ENCODE assay signal across 18 cellular contexts in the genomic region with DNA sequence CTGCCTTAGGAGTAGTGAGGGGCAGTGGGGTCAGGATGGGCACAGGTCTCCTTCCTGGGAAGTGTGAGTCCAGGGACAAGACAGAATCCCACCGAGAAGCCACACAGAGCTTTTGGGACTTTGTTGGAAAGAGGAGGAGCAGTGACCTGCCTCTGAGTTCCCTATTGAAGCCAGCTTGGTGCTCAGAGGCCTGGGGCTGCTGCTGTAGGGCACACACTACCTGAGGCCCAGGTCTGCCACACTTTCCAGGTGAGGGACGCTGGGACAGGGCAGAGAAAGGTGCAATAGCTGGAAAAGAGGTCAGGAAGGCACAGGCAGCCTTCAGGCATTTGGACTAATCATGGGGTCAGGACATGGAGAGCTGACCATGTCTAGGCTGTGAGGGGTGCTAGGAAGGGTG.
DNase-seq lines count a peak whose midpoint lies in the region; ATAC-seq and TF ChIP-seq lines count a peak whose summit lies in the region.
"Had no signal": no experiment of that assay in that cellular context is flagged by ENCODE, and none has a peak within 500 bp of the region (broad histone marks: within the 10 kb centered on the region; RNA-seq: fewer than 3 reads in every experiment).

No MANE protein-coding gene starts in this region.

- H3K4me1 ChIP-seq in IMR-90 (ENCODE audit: control insufficient read depth, insufficient read depth, low read length) (no peaks in the 10 kb centered on the region), right atrium auricular region (peaks cover 0 to 67% of the 10 kb centered on the region in 2 donors), tibial artery (no peaks in the 10 kb centered on the region)
- H3K4me1 ChIP-seq: A549 had no signal

- no peak overlapping the region for H2BK120ac ChIP-seq in IMR-90 (ENCODE audit: low read depth, low read length)

- no peak overlapping the region for H2BK15ac ChIP-seq in IMR-90 (ENCODE audit: low read depth, low read length)

- H3K4ac ChIP-seq in IMR-90 (ENCODE audit: low read depth, low read length): no peak overlapping the region

- no peak overlapping the region for H3K4me3 Mint-ChIP-seq in natural killer cell
- H3K4me3 Mint-ChIP-seq: CD4-positive, CD25-positive, alpha-beta regulatory T cell had no signal

- H3K27ac ChIP-seq in IMR-90 (ENCODE audit: insufficient read depth, low read length) (no peak overlapping the region), right atrium auricular region (peak overlapping the region; percentile 78 to 97), tibial artery (no peak overlapping the region)
- H3K27ac ChIP-seq: A549 had no signal

- no peak overlapping the region for H3K4me2 ChIP-seq in IMR-90 (ENCODE audit: low read depth, low read length)
- H3K4me2 ChIP-seq: A549 had no signal

- H3K14ac ChIP-seq in IMR-90 (replicated peaks; ENCODE audit: low read depth, low read length): no peak overlapping the region

- H2BK5ac ChIP-seq in IMR-90 (ENCODE audit: low read depth, low read length, poor library complexity, severe bottlenecking): no peak overlapping the region

- DNase-seq in activated effector memory CD4-positive, alpha-beta T cell treated with anti-CD3 and anti-CD28 coated beads, Interleukin-2, amount 50 U/mL, for 16 hours: peak; percentile 22
- DNase-seq in activated effector memory CD4-positive, alpha-beta T cell treated with Interleukin-2 at 50 U/mL for 16 hours: no peak
- DNase-seq in IMR-90: no peak
- peak; percentile 52 for DNase-seq in right atrium auricular region (ENCODE audit: low spot score)
- peak; percentile 8 to 49 for DNase-seq in tibial artery
- no peak for DNase-seq in HuH-7.5 (ENCODE audit: low spot score)
- no peak for DNase-seq in natural killer cell
- DNase-seq: CD4-positive, CD25-positive, alpha-beta regulatory T cell; DMS79; H7; NCI-H1436; NCI-H2227 treated with DMSO at 0.1 percent for 48 hours; NCI-H526 treated with DMSO at 0.1 percent for 48 hours; NK-92 treated with Interleukin-12 subunit alpha and Interleukin-12 subunit beta, amount 100 ng/mL, for 24 hours; OCI-M1 had no signal

- peak overlapping the region; percentile 63 for H2AK9ac ChIP-seq in IMR-90 (replicated peaks; ENCODE audit: low read depth, low read length, poor library complexity)

- no peak overlapping the region for H3K9ac ChIP-seq in IMR-90 (ENCODE audit: low read depth, low read length)

- H2BK20ac ChIP-seq in IMR-90 (ENCODE audit: low read depth, low read length): no peak overlapping the region

- H3K27me3 ChIP-seq in IMR-90 (ENCODE audit: control insufficient read depth, insufficient read depth, low read length) (no peaks in the 10 kb centered on the region), right atrium auricular region (no peaks in the 10 kb centered on the region), tibial artery (no peaks in the 10 kb centered on the region)

- H3K36me3 ChIP-seq in IMR-90 (ENCODE audit: control insufficient read depth, insufficient read depth, low read length): no peaks in the 10 kb centered on the region
- H3K36me3 ChIP-seq in right atrium auricular region: peaks cover 30% of the 10 kb centered on the region
- H3K36me3 ChIP-seq in tibial artery: peaks cover 0 to 5% (median 0%) of the 10 kb centered on the region in 3 donors

- no peaks in the 10 kb centered on the region for H3K27me3 Mint-ChIP-seq in natural killer cell (ENCODE audit: low read depth in 2 of 2)
- H3K27me3 Mint-ChIP-seq: CD4-positive, CD25-positive, alpha-beta regulatory T cell had no signal

- no TSS peak for BruUV-seq in IMR-90 (replicated peaks; lab: Mats Ljungman, UMichigan)

- no peaks in the 10 kb centered on the region for H4K20me1 ChIP-seq in IMR-90 (ENCODE audit: insufficient read depth, low read length)

- no peaks in the 10 kb centered on the region for H3K9me3 Mint-ChIP-seq in natural killer cell

- no peak overlapping the region for H3K4me3 ChIP-seq in IMR-90 (ENCODE audit: insufficient read depth, low read depth, low read length)
- H3K4me3 ChIP-seq in right atrium auricular region: no peak overlapping the region
- no peak overlapping the region for H3K4me3 ChIP-seq in tibial artery
- H3K4me3 ChIP-seq: A549, K562 had no signal

- POLR2A ChIA-PET in IMR-90 (lab: Charles Lee; ENCODE audit: unreplicated experiment): no interaction called here

- CTCF ChIA-PET in IMR-90 (lab: Yijun Ruan, JAX): no interaction called here

- no peak overlapping the region for H3K27ac Mint-ChIP-seq in natural killer cell

- H2AK5ac ChIP-seq in IMR-90 (ENCODE audit: low read depth, low read length): no peak overlapping the region

- H4K8ac ChIP-seq in IMR-90 (ENCODE audit: low read depth in 2 of 2, low read length in 2 of 2): no peak overlapping the region

- no peak overlapping the region for H3K23ac ChIP-seq in IMR-90 (ENCODE audit: low read depth, low read length)

- no peaks in the 10 kb centered on the region for H3K9me1 ChIP-seq in IMR-90 (ENCODE audit: insufficient read depth, low read length)

- intact Hi-C loops in IMR-90 (cut with micrococcal nuclease) (no loop called here), tibial artery (cut with DNase I; ENCODE audit: low total_unique reads) (no loop called here), natural killer cell (cut with micrococcal nuclease) (no loop called here)

- H3K9me3 ChIP-seq in IMR-90 (ENCODE audit: control insufficient read depth, insufficient read depth, low read length) (no peaks in the 10 kb centered on the region), right atrium auricular region (no peaks in the 10 kb centered on the region), tibial artery (no peaks in the 10 kb centered on the region)
- H3K9me3 ChIP-seq: A549 had no signal

- H3K4me1 Mint-ChIP-seq in natural killer cell: no peaks in the 10 kb centered on the region
- H3K4me1 Mint-ChIP-seq: CD4-positive, CD25-positive, alpha-beta regulatory T cell had no signal

- no peak for TF ChIP-seq POLR2A in IMR-90 (IDR thresholded peaks at IDR 0.05; ENCODE audit: low read depth, low read length)

- dilution Hi-C loops in IMR-90 (cut with HindIII; ENCODE audit: low sequenced_read_pairs, unreplicated experiment): no loop called here

- H3K56ac ChIP-seq in IMR-90 (ENCODE audit: extremely low read depth, insufficient read depth, low read length): no peak overlapping the region

- no peak overlapping the region for H3K18ac ChIP-seq in IMR-90 (ENCODE audit: low read depth, low read length)

- peak overlapping the region; percentile 23 for H2AFZ ChIP-seq in IMR-90 (replicated peaks; ENCODE audit: low read length, poor library complexity)

- no peaks in the 10 kb centered on the region for H3K36me3 Mint-ChIP-seq in natural killer cell
- H3K36me3 Mint-ChIP-seq: CD4-positive, CD25-positive, alpha-beta regulatory T cell had no signal

- H4K91ac ChIP-seq in IMR-90 (ENCODE audit: insufficient read depth, low read depth, low read length): no peak overlapping the region

- H4K5ac ChIP-seq in IMR-90 (ENCODE audit: low read depth, low read length): no peak overlapping the region

- TF ChIP-seq CTCF in IMR-90 (conservative IDR thresholded peaks at IDR 0.05; ENCODE audit: low read depth, low read length): no peak
- TF ChIP-seq CTCF in right atrium auricular region (IDR thresholded peaks at IDR 0.05): no peak
- TF ChIP-seq CTCF in tibial artery (IDR thresholded peaks at IDR 0.05): no peak
- no peak for TF ChIP-seq CTCF in natural killer cell (IDR thresholded peaks at IDR 0.05)

- no peak for ATAC-seq in IMR-90 (ENCODE audit: low read depth)
- ATAC-seq in GM19397 (IDR thresholded peaks at IDR 0.05; ENCODE audit: unreplicated experiment): no peak
- no peak for ATAC-seq in natural killer cell
- ATAC-seq: A549, K562 had no signal

- no peaks in the 10 kb centered on the region for H3K79me1 ChIP-seq in IMR-90 (ENCODE audit: low read depth in 1 of 2, low read length in 2 of 2)

- in situ Hi-C loops in IMR-90 (cut with MboI; ENCODE audit: low sequenced_read_pairs): no loop called here

- 60% methylated on average over 1 of the region's 2 CpGs; no CpG with 5 or more reads in 1 of the 2 experiments for WGBS in IMR-90 (ENCODE audit: extremely low coverage in 2 of 2, insufficient read length in 1 of 2), 2 experiments

- no peak for TF ChIP-seq RAD21 in IMR-90 (IDR thresholded peaks at IDR 0.05; ENCODE audit: low read length)

TF ChIP-seq in IMR-90, 13 proteins besides CTCF, POLR2A, EP300 and RAD21:
- TF ChIP-seq MAZ (IDR thresholded peaks at IDR 0.05; ENCODE audit: borderline replicate concordance, low read depth, low read length) (no peak), BHLHE40 (IDR thresholded peaks at IDR 0.05; ENCODE audit: low read depth, low read length) (no peak), NFE2L2 (IDR thresholded peaks at IDR 0.05; ENCODE audit: low read depth, low read length) (no peak), CHD1 (IDR thresholded peaks at IDR 0.05; ENCODE audit: low read depth, low read length) (no peak), CEBPB (IDR thresholded peaks at IDR 0.05; ENCODE audit: low read depth, low read length) (no peak), MAFK (IDR thresholded peaks at IDR 0.05; ENCODE audit: low read depth, low read length) (no peak), FOS (IDR thresholded peaks at IDR 0.05; ENCODE audit: low read depth, low read length) (no peak), SMC3 (IDR thresholded peaks at IDR 0.05; ENCODE audit: low read depth, low read length) (no peak), MXI1 (IDR thresholded peaks at IDR 0.05; ENCODE audit: borderline replicate concordance, low read depth, low read length) (no peak), USF2 (IDR thresholded peaks at IDR 0.05; ENCODE audit: low read depth, low read length) (no peak), RFX5 (IDR thresholded peaks at IDR 0.05; ENCODE audit: low read depth, low read length) (no peak), RCOR1 (IDR thresholded peaks at IDR 0.05; ENCODE audit: insufficient replicate concordance, low read length) (no peak)
- TF ChIP-seq, protein P1, sequence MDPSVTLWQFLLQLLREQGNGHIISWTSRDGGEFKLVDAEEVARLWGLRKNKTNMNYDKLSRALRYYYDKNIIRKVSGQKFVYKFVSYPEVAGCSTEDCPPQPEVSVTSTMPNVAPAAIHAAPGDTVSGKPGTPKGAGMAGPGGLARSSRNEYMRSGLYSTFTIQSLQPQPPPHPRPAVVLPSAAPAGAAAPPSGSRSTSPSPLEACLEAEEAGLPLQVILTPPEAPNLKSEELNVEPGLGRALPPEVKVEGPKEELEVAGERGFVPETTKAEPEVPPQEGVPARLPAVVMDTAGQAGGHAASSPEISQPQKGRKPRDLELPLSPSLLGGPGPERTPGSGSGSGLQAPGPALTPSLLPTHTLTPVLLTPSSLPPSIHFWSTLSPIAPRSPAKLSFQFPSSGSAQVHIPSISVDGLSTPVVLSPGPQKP (IDR thresholded peaks at IDR 0.05; ENCODE audit: borderline replicate concordance, low read depth, low read length): no peak
TF ChIP-seq in IMR-90: peak in this region for 0.

Comparison
In these comparisons a context has a peak if more than half of its experiments do, and no peak if none do; other contexts are left out.
1. DNase-seq: peak in activated effector memory CD4-positive, alpha-beta T cell treated with anti-CD3 and anti-CD28 coated beads, Interleukin-2, amount 50 U/mL, for 16 hours (single experiment), right atrium auricular region (single experiment) and tibial artery (2 of 2); none in activated effector memory CD4-positive, alpha-beta T cell treated with Interleukin-2 at 50 U/mL for 16 hours (single experiment), IMR-90 (single experiment), HuH-7.5 (single experiment) and natural killer cell (single experiment).
2. H3K27ac ChIP-seq: peak in right atrium auricular region (2 of 2); none in IMR-90 (single experiment) and tibial artery (0 of 2).